ENCODE assay signal across 33 cellular contexts in the genomic region with DNA sequence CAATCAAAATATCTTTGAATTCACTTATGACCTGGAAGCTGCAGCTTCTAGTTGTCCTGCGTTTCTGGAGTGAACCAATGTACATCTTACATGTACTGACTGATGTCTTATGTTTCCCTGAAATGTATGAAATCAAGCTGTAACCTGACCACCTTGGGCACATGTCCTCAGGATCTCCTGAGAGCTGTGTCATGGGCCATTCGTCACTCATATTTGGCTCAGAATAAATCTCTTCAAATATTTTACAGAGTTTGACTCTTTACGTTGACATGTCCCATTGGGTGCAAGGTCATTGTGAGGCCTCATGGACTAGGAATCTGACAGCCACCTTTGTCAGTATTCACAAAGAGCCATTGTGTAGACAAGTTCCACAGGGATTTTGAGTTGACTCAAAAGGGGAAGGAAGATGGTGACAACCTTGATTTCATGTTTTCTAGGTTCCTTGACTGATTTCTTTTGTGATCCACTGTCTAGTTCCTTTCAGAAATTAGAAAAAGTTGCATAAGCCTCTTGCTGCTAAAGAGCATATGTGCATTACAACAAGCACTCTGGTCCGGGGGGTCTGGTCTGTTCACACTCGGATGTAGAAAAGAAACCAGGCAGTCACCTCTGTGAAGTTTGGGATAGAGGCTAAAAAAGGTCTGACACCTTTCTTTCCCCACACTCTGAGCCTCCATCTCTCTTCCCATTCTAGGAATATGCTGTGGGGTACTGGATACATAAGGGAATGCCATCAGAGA. TPM values are rescaled to one million over a fixed set of nuclear protein-coding genes. Genes with fewer than 3 reads are reported as not detected.
"Had no signal": no experiment of that assay in that cellular context is flagged by ENCODE, and none has a peak within 500 bp of the region (broad histone marks: within the 10 kb centered on the region; RNA-seq: fewer than 3 reads in every experiment).

No MANE protein-coding gene starts in this region.

- H3K27ac ChIP-seq: brain microvascular endothelial cell, KMS-11, Peyer's patch, SJSA1 had no signal

- H3K36me3 ChIP-seq: brain microvascular endothelial cell, Peyer's patch, SJSA1 had no signal

- H3K27me3 Mint-ChIP-seq: activated CD4-positive, alpha-beta T cell treated with anti-CD3 and anti-CD28 coated beads, Interleukin-2, amount 10 ng/mL, durations not matched to agents 24 days and 14 days; activated CD8-positive, alpha-beta T cell treated with anti-CD3 and anti-CD28 coated beads for 36 hours; activated naive CD8-positive, alpha-beta T cell treated with anti-CD3 and anti-CD28 coated beads, Interleukin-2, amount 50 U/mL, for 24 hours; activated T-helper 17 cell treated with anti-CD3 and anti-CD28 coated beads, Interleukin-2, amount 50 U/mL, for 72 hours had no signal

- H3K4me3 ChIP-seq: Peyer's patch, SJSA1 had no signal

- H3K27me3 ChIP-seq: brain microvascular endothelial cell, Peyer's patch, SJSA1 had no signal

- H3K27ac Mint-ChIP-seq: activated CD4-positive, alpha-beta T cell treated with anti-CD3 and anti-CD28 coated beads, Interleukin-2, amount 10 ng/mL, durations not matched to agents 24 days and 14 days; activated CD8-positive, alpha-beta T cell treated with anti-CD3 and anti-CD28 coated beads for 36 hours; activated naive CD8-positive, alpha-beta T cell treated with anti-CD3 and anti-CD28 coated beads, Interleukin-2, amount 50 U/mL, for 24 hours; activated T-cell treated with anti-CD3 and anti-CD28 coated beads, Interleukin-2, amount 50 U/mL, for 72 hours; activated T-helper 17 cell treated with anti-CD3 and anti-CD28 coated beads, Interleukin-2, amount 50 U/mL, for 72 hours; T-helper 1 cell treated with Interleukin-12 subunit alpha and Interleukin-12 subunit beta and Interleukin-4 antibody, amounts not matched to agents 30 μg/mL and 1 μg/mL, for 36 hours; T-helper 2 cell treated with Interferon-gamma antibody and Interleukin-4, amounts not matched to agents 5 μg/mL and 100 μg/mL, for 36 hours had no signal

- H3K9me3 Mint-ChIP-seq: activated CD8-positive, alpha-beta T cell treated with anti-CD3 and anti-CD28 coated beads for 36 hours; activated naive CD8-positive, alpha-beta T cell treated with anti-CD3 and anti-CD28 coated beads, Interleukin-2, amount 50 U/mL, for 24 hours; activated T-cell treated with anti-CD3 and anti-CD28 coated beads, Interleukin-2, amount 50 U/mL, for 72 hours; activated T-helper 17 cell treated with anti-CD3 and anti-CD28 coated beads, Interleukin-2, amount 50 U/mL, for 72 hours; T-helper 1 cell treated with Interleukin-12 subunit alpha and Interleukin-12 subunit beta and Interleukin-4 antibody, amounts not matched to agents 30 μg/mL and 1 μg/mL, for 36 hours; T-helper 2 cell treated with Interferon-gamma antibody and Interleukin-4, amounts not matched to agents 5 μg/mL and 100 μg/mL, for 36 hours had no signal

- FAIRE-seq: TTC549 had no signal

- H3K4me1 ChIP-seq: Peyer's patch, SJSA1 had no signal

- ATAC-seq: activated CD8-positive, alpha-beta T cell treated with anti-CD3 and anti-CD28 coated beads for 36 hours; activated naive CD4-positive, alpha-beta T cell treated with anti-CD3 and anti-CD28 coated beads, Interleukin-2, amount 50 U/mL, for 72 hours; activated naive CD8-positive, alpha-beta T cell treated with anti-CD3 and anti-CD28 coated beads, Interleukin-2, amount 50 U/mL, for 24 hours; activated T-cell treated with anti-CD3 and anti-CD28 coated beads, Interleukin-2, amount 50 U/mL, for 72 hours; activated T-helper 17 cell treated with anti-CD3 and anti-CD28 coated beads, Interleukin-2, amount 50 U/mL, for 72 hours had no signal

- H3K9me3 ChIP-seq: Peyer's patch, SJSA1, SK-N-SH had no signal

- H3K4me2 ChIP-seq: KMS-11, SK-N-SH had no signal

- H3K9ac ChIP-seq: KMS-11, SK-N-SH had no signal

- H3K4me3 Mint-ChIP-seq: activated CD4-positive, alpha-beta T cell treated with anti-CD3 and anti-CD28 coated beads, Interleukin-2, amount 10 ng/mL, durations not matched to agents 24 days and 14 days; activated CD8-positive, alpha-beta T cell treated with anti-CD3 and anti-CD28 coated beads for 36 hours; activated naive CD8-positive, alpha-beta T cell treated with anti-CD3 and anti-CD28 coated beads, Interleukin-2, amount 50 U/mL, for 24 hours; activated T-cell treated with anti-CD3 and anti-CD28 coated beads, Interleukin-2, amount 50 U/mL, for 72 hours; activated T-helper 17 cell treated with anti-CD3 and anti-CD28 coated beads, Interleukin-2, amount 50 U/mL, for 72 hours; T-helper 1 cell treated with Interleukin-12 subunit alpha and Interleukin-12 subunit beta and Interleukin-4 antibody, amounts not matched to agents 30 μg/mL and 1 μg/mL, for 36 hours; T-helper 2 cell treated with Interferon-gamma antibody and Interleukin-4, amounts not matched to agents 5 μg/mL and 100 μg/mL, for 36 hours had no signal

- DNase-seq: activated CD4-positive, alpha-beta T cell treated with anti-CD3 and anti-CD28 coated beads, Interleukin-2, amount 10 ng/mL, durations not matched to agents 24 days and 14 days; activated CD4-positive, alpha-beta T cell treated with anti-CD3 and anti-CD28 coated beads, Interleukin-2, amount 50 U/mL, for 4 hours; activated CD8-positive, alpha-beta T cell treated with anti-CD3 and anti-CD28 coated beads for 36 hours; activated effector memory CD4-positive, alpha-beta T cell treated with anti-CD3 and anti-CD28 coated beads, Interleukin-2, amount 50 U/mL, for 16 hours; activated naive CD4-positive, alpha-beta T cell treated with Interleukin-2 at 50 U/mL for 16 hours; activated naive CD8-positive, alpha-beta T cell treated with anti-CD3 and anti-CD28 coated beads, Interleukin-2, amount 50 U/mL, for 24 hours; activated T-cell treated with anti-CD3 and anti-CD28 coated beads, Interleukin-2, amount 50 U/mL, for 1 hour; activated T-cell treated with anti-CD3 and anti-CD28 coated beads, Interleukin-2, amount 50 U/mL, for 72 hours; anterior cingulate cortex; brain microvascular endothelial cell; MM.1S; NCI-H1105 treated with DMSO at 0.1 percent for 48 hours; NCI-H1436; NCI-H1694; NCI-H1930; NCI-H2081 treated with DMSO at 0.1 percent for 48 hours; NCI-H446 treated with DMSO at 0.1 percent for 48 hours; NCI-H524; NCI-H69; NCI-H82; Peyer's patch; RPMI8226; SHP77 treated with DMSO at 0.1 percent for 48 hours; SK-N-SH had no signal

RNA-seq across cellular contexts. Expression of gene CHI3L2, which starts 10.7 kb away (rescaled TPM):
- total RNA-seq: SJSA1 had no signal

RNA-seq across cellular contexts. Expression of gene DENND2D, which starts 37.8 kb away (rescaled TPM):
- total RNA-seq: SJSA1 had no signal

RNA-seq across cellular contexts. Expression of gene CHIA, which starts 52.4 kb away (rescaled TPM):
- total RNA-seq: activated CD4-positive, alpha-beta T cell treated with anti-CD3 and anti-CD28 coated beads, Interleukin-2, amount 10 ng/mL, durations not matched to agents 24 days and 14 days; activated CD8-positive, alpha-beta memory T cell treated with anti-CD3 and anti-CD28 coated beads for 36 hours; activated CD8-positive, alpha-beta T cell treated with anti-CD3 and anti-CD28 coated beads for 36 hours; activated T-cell treated with anti-CD3 and anti-CD28 coated beads, Interleukin-2, amount 50 U/mL, for 72 hours; activated T-helper 17 cell treated with anti-CD3 and anti-CD28 coated beads, Interleukin-2, amount 50 U/mL, for 72 hours; LHCN-M2; Peyer's patch; SJSA1 had no signal
- polyA plus RNA-seq: SK-N-SH had no signal
